In genomic region chr1:51519857-51520699, GRCh38 we compare ENCODE assay signal across 1 cellular context.
TF ChIP-seq lines count a peak whose summit lies in the region.

No MANE protein-coding gene starts in this region.

TF ChIP-seq in K562, 482 proteins besides CTCF, POLR2A, EP300 and RAD21 (continued from another document and continues in another):
- TF ChIP-seq, protein P1, sequence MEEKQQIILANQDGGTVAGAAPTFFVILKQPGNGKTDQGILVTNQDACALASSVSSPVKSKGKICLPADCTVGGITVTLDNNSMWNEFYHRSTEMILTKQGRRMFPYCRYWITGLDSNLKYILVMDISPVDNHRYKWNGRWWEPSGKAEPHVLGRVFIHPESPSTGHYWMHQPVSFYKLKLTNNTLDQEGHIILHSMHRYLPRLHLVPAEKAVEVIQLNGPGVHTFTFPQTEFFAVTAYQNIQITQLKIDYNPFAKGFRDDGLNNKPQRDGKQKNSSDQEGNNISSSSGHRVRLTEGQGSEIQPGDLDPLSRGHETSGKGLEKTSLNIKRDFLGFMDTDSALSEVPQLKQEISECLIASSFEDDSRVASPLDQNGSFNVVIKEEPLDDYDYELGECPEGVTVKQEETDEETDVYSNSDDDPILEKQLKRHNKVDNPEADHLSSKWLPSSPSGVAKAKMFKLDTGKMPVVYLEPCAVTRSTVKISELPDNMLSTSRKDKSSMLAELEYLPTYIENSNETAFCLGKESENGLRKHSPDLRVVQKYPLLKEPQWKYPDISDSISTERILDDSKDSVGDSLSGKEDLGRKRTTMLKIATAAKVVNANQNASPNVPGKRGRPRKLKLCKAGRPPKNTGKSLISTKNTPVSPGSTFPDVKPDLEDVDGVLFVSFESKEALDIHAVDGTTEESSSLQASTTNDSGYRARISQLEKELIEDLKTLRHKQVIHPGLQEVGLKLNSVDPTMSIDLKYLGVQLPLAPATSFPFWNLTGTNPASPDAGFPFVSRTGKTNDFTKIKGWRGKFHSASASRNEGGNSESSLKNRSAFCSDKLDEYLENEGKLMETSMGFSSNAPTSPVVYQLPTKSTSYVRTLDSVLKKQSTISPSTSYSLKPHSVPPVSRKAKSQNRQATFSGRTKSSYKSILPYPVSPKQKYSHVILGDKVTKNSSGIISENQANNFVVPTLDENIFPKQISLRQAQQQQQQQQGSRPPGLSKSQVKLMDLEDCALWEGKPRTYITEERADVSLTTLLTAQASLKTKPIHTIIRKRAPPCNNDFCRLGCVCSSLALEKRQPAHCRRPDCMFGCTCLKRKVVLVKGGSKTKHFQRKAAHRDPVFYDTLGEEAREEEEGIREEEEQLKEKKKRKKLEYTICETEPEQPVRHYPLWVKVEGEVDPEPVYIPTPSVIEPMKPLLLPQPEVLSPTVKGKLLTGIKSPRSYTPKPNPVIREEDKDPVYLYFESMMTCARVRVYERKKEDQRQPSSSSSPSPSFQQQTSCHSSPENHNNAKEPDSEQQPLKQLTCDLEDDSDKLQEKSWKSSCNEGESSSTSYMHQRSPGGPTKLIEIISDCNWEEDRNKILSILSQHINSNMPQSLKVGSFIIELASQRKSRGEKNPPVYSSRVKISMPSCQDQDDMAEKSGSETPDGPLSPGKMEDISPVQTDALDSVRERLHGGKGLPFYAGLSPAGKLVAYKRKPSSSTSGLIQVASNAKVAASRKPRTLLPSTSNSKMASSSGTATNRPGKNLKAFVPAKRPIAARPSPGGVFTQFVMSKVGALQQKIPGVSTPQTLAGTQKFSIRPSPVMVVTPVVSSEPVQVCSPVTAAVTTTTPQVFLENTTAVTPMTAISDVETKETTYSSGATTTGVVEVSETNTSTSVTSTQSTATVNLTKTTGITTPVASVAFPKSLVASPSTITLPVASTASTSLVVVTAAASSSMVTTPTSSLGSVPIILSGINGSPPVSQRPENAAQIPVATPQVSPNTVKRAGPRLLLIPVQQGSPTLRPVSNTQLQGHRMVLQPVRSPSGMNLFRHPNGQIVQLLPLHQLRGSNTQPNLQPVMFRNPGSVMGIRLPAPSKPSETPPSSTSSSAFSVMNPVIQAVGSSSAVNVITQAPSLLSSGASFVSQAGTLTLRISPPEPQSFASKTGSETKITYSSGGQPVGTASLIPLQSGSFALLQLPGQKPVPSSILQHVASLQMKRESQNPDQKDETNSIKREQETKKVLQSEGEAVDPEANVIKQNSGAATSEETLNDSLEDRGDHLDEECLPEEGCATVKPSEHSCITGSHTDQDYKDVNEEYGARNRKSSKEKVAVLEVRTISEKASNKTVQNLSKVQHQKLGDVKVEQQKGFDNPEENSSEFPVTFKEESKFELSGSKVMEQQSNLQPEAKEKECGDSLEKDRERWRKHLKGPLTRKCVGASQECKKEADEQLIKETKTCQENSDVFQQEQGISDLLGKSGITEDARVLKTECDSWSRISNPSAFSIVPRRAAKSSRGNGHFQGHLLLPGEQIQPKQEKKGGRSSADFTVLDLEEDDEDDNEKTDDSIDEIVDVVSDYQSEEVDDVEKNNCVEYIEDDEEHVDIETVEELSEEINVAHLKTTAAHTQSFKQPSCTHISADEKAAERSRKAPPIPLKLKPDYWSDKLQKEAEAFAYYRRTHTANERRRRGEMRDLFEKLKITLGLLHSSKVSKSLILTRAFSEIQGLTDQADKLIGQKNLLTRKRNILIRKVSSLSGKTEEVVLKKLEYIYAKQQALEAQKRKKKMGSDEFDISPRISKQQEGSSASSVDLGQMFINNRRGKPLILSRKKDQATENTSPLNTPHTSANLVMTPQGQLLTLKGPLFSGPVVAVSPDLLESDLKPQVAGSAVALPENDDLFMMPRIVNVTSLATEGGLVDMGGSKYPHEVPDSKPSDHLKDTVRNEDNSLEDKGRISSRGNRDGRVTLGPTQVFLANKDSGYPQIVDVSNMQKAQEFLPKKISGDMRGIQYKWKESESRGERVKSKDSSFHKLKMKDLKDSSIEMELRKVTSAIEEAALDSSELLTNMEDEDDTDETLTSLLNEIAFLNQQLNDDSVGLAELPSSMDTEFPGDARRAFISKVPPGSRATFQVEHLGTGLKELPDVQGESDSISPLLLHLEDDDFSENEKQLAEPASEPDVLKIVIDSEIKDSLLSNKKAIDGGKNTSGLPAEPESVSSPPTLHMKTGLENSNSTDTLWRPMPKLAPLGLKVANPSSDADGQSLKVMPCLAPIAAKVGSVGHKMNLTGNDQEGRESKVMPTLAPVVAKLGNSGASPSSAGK (IDR thresholded peaks at IDR 0.05) = peak; percentile 5; the same call in 1 of the 2 replicates
- peak; percentile 66; the same call in 1 of the 2 replicates for TF ChIP-seq SP1 (CRISPR knock-in tag; IDR thresholded peaks at IDR 0.05)
- TF ChIP-seq, protein P2, sequence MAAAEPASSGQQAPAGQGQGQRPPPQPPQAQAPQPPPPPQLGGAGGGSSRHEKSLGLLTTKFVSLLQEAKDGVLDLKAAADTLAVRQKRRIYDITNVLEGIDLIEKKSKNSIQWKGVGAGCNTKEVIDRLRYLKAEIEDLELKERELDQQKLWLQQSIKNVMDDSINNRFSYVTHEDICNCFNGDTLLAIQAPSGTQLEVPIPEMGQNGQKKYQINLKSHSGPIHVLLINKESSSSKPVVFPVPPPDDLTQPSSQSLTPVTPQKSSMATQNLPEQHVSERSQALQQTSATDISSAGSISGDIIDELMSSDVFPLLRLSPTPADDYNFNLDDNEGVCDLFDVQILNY (CRISPR knock-in tag; IDR thresholded peaks at IDR 0.05) = peak; percentile 56; the same call in 1 of the 2 replicates
- peak; percentile 71 for TF ChIP-seq MEIS2 (IDR thresholded peaks at IDR 0.05; ENCODE audit: partially characterized antibody)
- TF ChIP-seq, protein P3, sequence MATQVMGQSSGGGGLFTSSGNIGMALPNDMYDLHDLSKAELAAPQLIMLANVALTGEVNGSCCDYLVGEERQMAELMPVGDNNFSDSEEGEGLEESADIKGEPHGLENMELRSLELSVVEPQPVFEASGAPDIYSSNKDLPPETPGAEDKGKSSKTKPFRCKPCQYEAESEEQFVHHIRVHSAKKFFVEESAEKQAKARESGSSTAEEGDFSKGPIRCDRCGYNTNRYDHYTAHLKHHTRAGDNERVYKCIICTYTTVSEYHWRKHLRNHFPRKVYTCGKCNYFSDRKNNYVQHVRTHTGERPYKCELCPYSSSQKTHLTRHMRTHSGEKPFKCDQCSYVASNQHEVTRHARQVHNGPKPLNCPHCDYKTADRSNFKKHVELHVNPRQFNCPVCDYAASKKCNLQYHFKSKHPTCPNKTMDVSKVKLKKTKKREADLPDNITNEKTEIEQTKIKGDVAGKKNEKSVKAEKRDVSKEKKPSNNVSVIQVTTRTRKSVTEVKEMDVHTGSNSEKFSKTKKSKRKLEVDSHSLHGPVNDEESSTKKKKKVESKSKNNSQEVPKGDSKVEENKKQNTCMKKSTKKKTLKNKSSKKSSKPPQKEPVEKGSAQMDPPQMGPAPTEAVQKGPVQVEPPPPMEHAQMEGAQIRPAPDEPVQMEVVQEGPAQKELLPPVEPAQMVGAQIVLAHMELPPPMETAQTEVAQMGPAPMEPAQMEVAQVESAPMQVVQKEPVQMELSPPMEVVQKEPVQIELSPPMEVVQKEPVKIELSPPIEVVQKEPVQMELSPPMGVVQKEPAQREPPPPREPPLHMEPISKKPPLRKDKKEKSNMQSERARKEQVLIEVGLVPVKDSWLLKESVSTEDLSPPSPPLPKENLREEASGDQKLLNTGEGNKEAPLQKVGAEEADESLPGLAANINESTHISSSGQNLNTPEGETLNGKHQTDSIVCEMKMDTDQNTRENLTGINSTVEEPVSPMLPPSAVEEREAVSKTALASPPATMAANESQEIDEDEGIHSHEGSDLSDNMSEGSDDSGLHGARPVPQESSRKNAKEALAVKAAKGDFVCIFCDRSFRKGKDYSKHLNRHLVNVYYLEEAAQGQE (CRISPR knock-in tag; IDR thresholded peaks at IDR 0.05; ENCODE audit: low read depth) = no peak
- TF ChIP-seq ZBTB2 (IDR thresholded peaks at IDR 0.05) = peak; percentile 46; the same call in 1 of the 2 replicates
- 0 out of 2 replicates have a peak, but pooled peaks have one; percentile 20 for TF ChIP-seq ZBTB26 (CRISPR knock-in tag; IDR thresholded peaks at IDR 0.05)
- peak; percentile 77 for TF ChIP-seq TEAD4 (IDR thresholded peaks at IDR 0.05; ENCODE audit: low read length)
- no peak for TF ChIP-seq TEAD4 (CRISPR knock-in tag; IDR thresholded peaks at IDR 0.05; ENCODE audit: borderline replicate concordance)
- no peak for TF ChIP-seq HNRNPH1 (optimal IDR thresholded peaks at IDR 0.05; ENCODE audit: low read depth, low read length)
- TF ChIP-seq BCL6 (CRISPR knock-in tag; IDR thresholded peaks at IDR 0.05) = peak; percentile 57; the same call in 1 of the 2 replicates
- TF ChIP-seq SOX6 (IDR thresholded peaks at IDR 0.05) = peak; percentile 90
- peak; percentile 77 for TF ChIP-seq MAFK (IDR thresholded peaks at IDR 0.05; ENCODE audit: low read length)
- peak; percentile 54 for TF ChIP-seq KLF16 (IDR thresholded peaks at IDR 0.05)
- no peak for TF ChIP-seq TFE3 (CRISPR knock-in tag; IDR thresholded peaks at IDR 0.05)
- no peak for TF ChIP-seq ZNF184 (CRISPR knock-in tag; IDR thresholded peaks at IDR 0.05)
- peak; percentile 98 for TF ChIP-seq DPF2 (IDR thresholded peaks at IDR 0.05)
- TF ChIP-seq CHD1 (IDR thresholded peaks at IDR 0.05; ENCODE audit: low read length) = peak; percentile 79
- TF ChIP-seq FOXA3 (CRISPR knock-in tag; conservative IDR thresholded peaks at IDR 0.05 in 1 of 2, IDR thresholded peaks at IDR 0.05 in 1 of 2) = no peak; a peak in 1 of 4 replicates
- TF ChIP-seq, protein P4, sequence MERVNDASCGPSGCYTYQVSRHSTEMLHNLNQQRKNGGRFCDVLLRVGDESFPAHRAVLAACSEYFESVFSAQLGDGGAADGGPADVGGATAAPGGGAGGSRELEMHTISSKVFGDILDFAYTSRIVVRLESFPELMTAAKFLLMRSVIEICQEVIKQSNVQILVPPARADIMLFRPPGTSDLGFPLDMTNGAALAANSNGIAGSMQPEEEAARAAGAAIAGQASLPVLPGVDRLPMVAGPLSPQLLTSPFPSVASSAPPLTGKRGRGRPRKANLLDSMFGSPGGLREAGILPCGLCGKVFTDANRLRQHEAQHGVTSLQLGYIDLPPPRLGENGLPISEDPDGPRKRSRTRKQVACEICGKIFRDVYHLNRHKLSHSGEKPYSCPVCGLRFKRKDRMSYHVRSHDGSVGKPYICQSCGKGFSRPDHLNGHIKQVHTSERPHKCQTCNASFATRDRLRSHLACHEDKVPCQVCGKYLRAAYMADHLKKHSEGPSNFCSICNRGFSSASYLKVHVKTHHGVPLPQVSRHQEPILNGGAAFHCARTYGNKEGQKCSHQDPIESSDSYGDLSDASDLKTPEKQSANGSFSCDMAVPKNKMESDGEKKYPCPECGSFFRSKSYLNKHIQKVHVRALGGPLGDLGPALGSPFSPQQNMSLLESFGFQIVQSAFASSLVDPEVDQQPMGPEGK (CRISPR knock-in tag; IDR thresholded peaks at IDR 0.05; ENCODE audit: borderline replicate concordance) = no peak
- TF ChIP-seq STAT5B (CRISPR knock-in tag; IDR thresholded peaks at IDR 0.05) = 0 out of 2 replicates have a peak, but pooled peaks have one; percentile 13
- TF ChIP-seq SIRT6 (IDR thresholded peaks at IDR 0.05; ENCODE audit: low read depth, low read length) = no peak
- peak; percentile 1; the same call in 1 of the 2 replicates for TF ChIP-seq POLR2H (tag; IDR thresholded peaks at IDR 0.05; ENCODE audit: low read depth)
- TF ChIP-seq PRDM10 (IDR thresholded peaks at IDR 0.05; ENCODE audit: partially characterized antibody) = peak; percentile 65
- peak; percentile 62 to 63; a peak in 2 of 4 replicates for TF ChIP-seq HDAC1 (IDR thresholded peaks at IDR 0.05)
- TF ChIP-seq SMAD3 (CRISPR knock-in tag; conservative IDR thresholded peaks at IDR 0.05) = 0 out of 2 replicates have a peak, but pooled peaks have one; percentile 67
